ENCODE assay signal across 11 cellular contexts in the genomic region with DNA sequence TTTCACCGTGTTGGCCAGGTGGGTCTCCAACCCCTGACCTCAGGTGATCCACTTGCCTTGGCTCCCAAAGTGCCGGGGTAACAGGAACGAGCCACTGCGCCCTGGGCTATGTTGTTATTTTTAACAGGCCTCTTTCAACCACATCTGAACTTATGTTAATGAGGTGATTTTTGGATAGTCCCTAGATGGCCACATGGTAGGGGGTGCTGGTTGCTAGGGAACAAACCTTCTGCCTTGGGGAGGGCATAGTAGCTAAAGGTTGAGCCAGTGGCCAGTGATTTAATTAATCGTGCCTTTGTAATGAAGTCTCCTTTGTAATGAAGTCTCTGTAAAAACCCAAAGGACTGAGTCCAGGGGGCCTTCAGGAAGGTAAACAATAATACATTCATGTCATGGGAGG. TPM values are rescaled to one million over a fixed set of nuclear protein-coding genes. Genes with fewer than 3 reads are reported as not detected.
DNase-seq lines count a peak whose midpoint lies in the region; ATAC-seq and TF ChIP-seq lines count a peak whose summit lies in the region.
"Had no signal": no experiment of that assay in that cellular context is flagged by ENCODE, and none has a peak within 500 bp of the region (broad histone marks: within the 10 kb centered on the region; RNA-seq: fewer than 3 reads in every experiment).

No MANE protein-coding gene starts in this region.

- BruUV-seq in IMR-90 (replicated peaks; lab: Mats Ljungman, UMichigan) = no TSS peak

- H3K9me3 ChIP-seq in IMR-90 (ENCODE audit: control insufficient read depth, insufficient read depth, low read length) (no peaks in the 10 kb centered on the region), suprapubic skin (no peaks in the 10 kb centered on the region)

- intact Hi-C loops in IMR-90 (cut with micrococcal nuclease) = no loop called here

- H3K56ac ChIP-seq in IMR-90 (ENCODE audit: extremely low read depth, insufficient read depth, low read length) = no peak overlapping the region

- 0 out of 2 replicates have a peak overlapping the region, but pooled peaks have one; percentile 9 for H2BK20ac ChIP-seq in IMR-90 (ENCODE audit: low read depth, low read length)

- peaks cover 14 to 63% of the 10 kb centered on the region in 2 experiments for H3K79me1 ChIP-seq in IMR-90 (ENCODE audit: low read depth in 1 of 2, low read length in 2 of 2)

- DNase-seq in IMR-90 (no peak), memory B cell (ENCODE audit: low spot score in 2 of 2) (no peak), suprapubic skin (ENCODE audit: low spot score in 2 of 2) (no peak), CD1c-positive myeloid dendritic cell (ENCODE audit: extremely low spot score) (no peak), EL (no peak)
- DNase-seq: activated naive CD4-positive, alpha-beta T cell treated with Interleukin-2 at 50 U/mL for 16 hours; NCI-H446; small intestine; T-helper 1 cell had no signal

- no peaks in the 10 kb centered on the region for H3K9me3 Mint-ChIP-seq in brain
- no peaks in the 10 kb centered on the region for H3K9me3 Mint-ChIP-seq in memory B cell

- H3K4me1 Mint-ChIP-seq in brain (peaks cover 75% of the 10 kb centered on the region), memory B cell (peaks cover 25% of the 10 kb centered on the region)

- H3K27me3 Mint-ChIP-seq in brain = no peaks in the 10 kb centered on the region
- no peaks in the 10 kb centered on the region for H3K27me3 Mint-ChIP-seq in memory B cell

- peak overlapping the region; percentile 55; the same call in 1 of the 2 replicates for H3K14ac ChIP-seq in IMR-90 (replicated peaks; ENCODE audit: low read depth, low read length)

- H2AK9ac ChIP-seq in IMR-90 (replicated peaks; ENCODE audit: low read depth, low read length, poor library complexity) = no peak overlapping the region

- H3K4ac ChIP-seq in IMR-90 (ENCODE audit: low read depth, low read length) = peak overlapping the region; percentile 58

- peak overlapping the region; percentile 74 for H3K18ac ChIP-seq in IMR-90 (ENCODE audit: low read depth, low read length)

- no peaks in the 10 kb centered on the region for H3K27me3 ChIP-seq in IMR-90 (ENCODE audit: control insufficient read depth, insufficient read depth, low read length)
- H3K27me3 ChIP-seq in suprapubic skin = no peaks in the 10 kb centered on the region

- TF ChIP-seq RAD21 in IMR-90 (IDR thresholded peaks at IDR 0.05; ENCODE audit: low read length) = no peak

- no peak for TF ChIP-seq POLR2A in IMR-90 (IDR thresholded peaks at IDR 0.05; ENCODE audit: low read depth, low read length)
- no peak for TF ChIP-seq POLR2A in suprapubic skin (IDR thresholded peaks at IDR 0.05)

- H4K20me1 ChIP-seq in IMR-90 (ENCODE audit: insufficient read depth, low read length) = peaks cover 70% of the 10 kb centered on the region

- H2AFZ ChIP-seq in IMR-90 (replicated peaks; ENCODE audit: low read length, poor library complexity) = no peak overlapping the region

- H3K27ac ChIP-seq in IMR-90 (ENCODE audit: insufficient read depth, low read length) (peak overlapping the region; percentile 80), suprapubic skin (peak overlapping the region; percentile 87)

- POLR2A ChIA-PET in IMR-90 (lab: Charles Lee; ENCODE audit: unreplicated experiment) = interaction anchor here (1.0 to 1.1 kb wide), 2 partner anchors 14 to 32 kb away, joined by 4 to 9 read pairs; no protein-coding TSS in a partner anchor

- CTCF ChIA-PET in IMR-90 (lab: Yijun Ruan, JAX) = no interaction called here

- peak overlapping the region; percentile 49 for H3K9ac ChIP-seq in IMR-90 (ENCODE audit: low read depth, low read length)

- peaks cover 15% of the 10 kb centered on the region for H3K9me1 ChIP-seq in IMR-90 (ENCODE audit: insufficient read depth, low read length)

- TF ChIP-seq CTCF in IMR-90 (conservative IDR thresholded peaks at IDR 0.05; ENCODE audit: low read depth, low read length) (no peak), brain (conservative IDR thresholded peaks at IDR 0.05) (no peak), suprapubic skin (IDR thresholded peaks at IDR 0.05) (no peak)

- H3K4me3 ChIP-seq in IMR-90 (ENCODE audit: insufficient read depth, low read depth, low read length) = no peak overlapping the region
- H3K4me3 ChIP-seq in suprapubic skin = no peak overlapping the region

- peak overlapping the region; percentile 38; the same call in 1 of the 2 replicates for H2BK120ac ChIP-seq in IMR-90 (ENCODE audit: low read depth, low read length)

- H4K5ac ChIP-seq in IMR-90 (ENCODE audit: low read depth, low read length) = peak overlapping the region; percentile 70

- dilution Hi-C loops in IMR-90 (cut with HindIII; ENCODE audit: low sequenced_read_pairs, unreplicated experiment) = no loop called here

- WGBS in IMR-90 (ENCODE audit: extremely low coverage in 2 of 2, insufficient read length in 1 of 2), 2 experiments = no CpG with 5 or more reads among the region's 5 CpGs
- WGBS in suprapubic skin = 39% methylated on average over 5 of the region's 5 CpGs

- peaks cover 32% of the 10 kb centered on the region for H3K4me1 ChIP-seq in IMR-90 (ENCODE audit: control insufficient read depth, insufficient read depth, low read length)
- H3K4me1 ChIP-seq in suprapubic skin = peaks cover 62% of the 10 kb centered on the region

- H3K36me3 ChIP-seq in IMR-90 (ENCODE audit: control insufficient read depth, insufficient read depth, low read length) (peaks cover 37% of the 10 kb centered on the region), suprapubic skin (peaks cover 38% of the 10 kb centered on the region)

- peak overlapping the region in 1 of 2 experiments; percentile 53; a peak in 1 of 4 replicates for H4K8ac ChIP-seq in IMR-90 (ENCODE audit: low read depth in 2 of 2, low read length in 2 of 2)

- peak overlapping the region; percentile 99 for H2BK5ac ChIP-seq in IMR-90 (ENCODE audit: low read depth, low read length, poor library complexity, severe bottlenecking)

- TF ChIP-seq EP300 in suprapubic skin (IDR thresholded peaks at IDR 0.05) = no peak

- no peak overlapping the region; the same call in 2 of the 3 replicates for H2BK15ac ChIP-seq in IMR-90 (ENCODE audit: low read depth, low read length)

- ATAC-seq in IMR-90 (ENCODE audit: low read depth) (no peak), memory B cell (ENCODE audit: low read depth) (peak; percentile 26), HG02981 (IDR thresholded peaks at IDR 0.05; ENCODE audit: unreplicated experiment) (no peak)

- H3K27ac Mint-ChIP-seq in brain (peak overlapping the region in 4 of 5 experiments; percentile 23 to 84 (median 47)), memory B cell (peak overlapping the region; percentile 33)

- H3K36me3 Mint-ChIP-seq in brain = peaks cover 82% of the 10 kb centered on the region
- peaks cover 17% of the 10 kb centered on the region for H3K36me3 Mint-ChIP-seq in memory B cell

- H3K4me3 Mint-ChIP-seq in brain = no peak overlapping the region
- no peak overlapping the region for H3K4me3 Mint-ChIP-seq in memory B cell

- in situ Hi-C loops in IMR-90 (cut with MboI; ENCODE audit: low sequenced_read_pairs) = loop anchor here (5.0 kb wide), 1 partner anchor 39 kb away; no protein-coding TSS in a partner anchor

- H2AK5ac ChIP-seq in IMR-90 (ENCODE audit: low read depth, low read length) = peak overlapping the region; percentile 54; the same call in 1 of the 2 replicates

- no peak overlapping the region; the same call in 1 of the 2 replicates for H3K4me2 ChIP-seq in IMR-90 (ENCODE audit: low read depth, low read length)

- H4K91ac ChIP-seq in IMR-90 (ENCODE audit: insufficient read depth, low read depth, low read length) = peak overlapping the region; percentile 37; the same call in 1 of the 2 replicates

- H3K23ac ChIP-seq in IMR-90 (ENCODE audit: low read depth, low read length) = peak overlapping the region; percentile 37; the same call in 1 of the 2 replicates

TF ChIP-seq in IMR-90, 13 proteins besides CTCF, POLR2A, EP300 and RAD21 (continues in another document):
- TF ChIP-seq FOS (IDR thresholded peaks at IDR 0.05; ENCODE audit: low read depth, low read length) = no peak
- no peak for TF ChIP-seq RFX5 (IDR thresholded peaks at IDR 0.05; ENCODE audit: low read depth, low read length)
- TF ChIP-seq, protein P1, sequence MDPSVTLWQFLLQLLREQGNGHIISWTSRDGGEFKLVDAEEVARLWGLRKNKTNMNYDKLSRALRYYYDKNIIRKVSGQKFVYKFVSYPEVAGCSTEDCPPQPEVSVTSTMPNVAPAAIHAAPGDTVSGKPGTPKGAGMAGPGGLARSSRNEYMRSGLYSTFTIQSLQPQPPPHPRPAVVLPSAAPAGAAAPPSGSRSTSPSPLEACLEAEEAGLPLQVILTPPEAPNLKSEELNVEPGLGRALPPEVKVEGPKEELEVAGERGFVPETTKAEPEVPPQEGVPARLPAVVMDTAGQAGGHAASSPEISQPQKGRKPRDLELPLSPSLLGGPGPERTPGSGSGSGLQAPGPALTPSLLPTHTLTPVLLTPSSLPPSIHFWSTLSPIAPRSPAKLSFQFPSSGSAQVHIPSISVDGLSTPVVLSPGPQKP (IDR thresholded peaks at IDR 0.05; ENCODE audit: borderline replicate concordance, low read depth, low read length) = no peak
- TF ChIP-seq BHLHE40 (IDR thresholded peaks at IDR 0.05; ENCODE audit: low read depth, low read length) = no peak
- TF ChIP-seq CEBPB (IDR thresholded peaks at IDR 0.05; ENCODE audit: low read depth, low read length) = no peak
- TF ChIP-seq MAZ (IDR thresholded peaks at IDR 0.05; ENCODE audit: borderline replicate concordance, low read depth, low read length) = no peak
- no peak for TF ChIP-seq SMC3 (IDR thresholded peaks at IDR 0.05; ENCODE audit: low read depth, low read length)
- TF ChIP-seq, protein P2, sequence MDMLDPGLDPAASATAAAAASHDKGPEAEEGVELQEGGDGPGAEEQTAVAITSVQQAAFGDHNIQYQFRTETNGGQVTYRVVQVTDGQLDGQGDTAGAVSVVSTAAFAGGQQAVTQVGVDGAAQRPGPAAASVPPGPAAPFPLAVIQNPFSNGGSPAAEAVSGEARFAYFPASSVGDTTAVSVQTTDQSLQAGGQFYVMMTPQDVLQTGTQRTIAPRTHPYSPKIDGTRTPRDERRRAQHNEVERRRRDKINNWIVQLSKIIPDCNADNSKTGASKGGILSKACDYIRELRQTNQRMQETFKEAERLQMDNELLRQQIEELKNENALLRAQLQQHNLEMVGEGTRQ (IDR thresholded peaks at IDR 0.05; ENCODE audit: low read depth, low read length) = no peak
- no peak for TF ChIP-seq CHD1 (IDR thresholded peaks at IDR 0.05; ENCODE audit: low read depth, low read length)

RNA-seq across cellular contexts. Expression of a gene that starts 9.1 kb away (rescaled TPM):
- total RNA-seq in IMR-90 (2012; rRNA removed) = 1.4 and 1.6 TPM in 2 replicates
- polyA plus RNA-seq in IMR-90 (2012; rRNA removed) = 6.4 and 9.5 TPM in 2 replicates
- 10.7 and 12.1 TPM in 2 replicates for polyA plus RNA-seq in IMR-90 (2012; cell fraction: cytosol; rRNA removed)
- 22.0 and 64.6 TPM in 2 replicates for polyA plus RNA-seq in IMR-90 (2012; cell fraction: nucleus; rRNA removed; ENCODE audit: low replicate concordance)
- 10.9 TPM for polyA plus RNA-seq in brain (ENCODE audit: insufficient read depth, low read depth, low replicate concordance)
- total RNA-seq in suprapubic skin = 10 to 100 TPM; 32.4 to 69.8 (median 46.7) TPM

RNA-seq across cellular contexts. Expression of a gene that starts 16.1 kb away (rescaled TPM):
- total RNA-seq in IMR-90 (2012; rRNA removed) = 122 and 169 TPM in 2 replicates
- polyA plus RNA-seq in IMR-90 (2012; rRNA removed) = 123 and 139 TPM in 2 replicates
- polyA plus RNA-seq in IMR-90 (2012; cell fraction: cytosol; rRNA removed) = 52.8 and 54.1 TPM in 2 replicates
- polyA plus RNA-seq in IMR-90 (2012; cell fraction: nucleus; rRNA removed; ENCODE audit: low replicate concordance) = 31.2 and 88.4 TPM in 2 replicates
- polyA plus RNA-seq in brain (ENCODE audit: insufficient read depth, low read depth, low replicate concordance) = 234 TPM
- total RNA-seq in suprapubic skin = 100 to 1,000 TPM; 111 to 196 (median 146) TPM

Comparison
In these comparisons a context has a peak if more than half of its experiments do, and no peak if none do; other contexts are left out.
1. RNA of a gene that starts 9.1 kb away (total RNA-seq): 32.4 to 69.8 TPM in suprapubic skin; 1.4 to 1.6 TPM in IMR-90; every median in the first group is over 10 times any median in the second.